ENCODE assay signal across 9 cellular contexts in genomic region chr9:89436963-89437625, GRCh38.
DNase-seq lines count a peak whose midpoint lies in the region; ATAC-seq, FAIRE-seq and TF ChIP-seq lines count a peak whose summit lies in the region.
"Had no signal": no experiment of that assay in that cellular context is flagged by ENCODE, and none has a peak within 500 bp of the region (broad histone marks: within the 10 kb centered on the region; RNA-seq: fewer than 3 reads in every experiment).

No MANE protein-coding gene starts in this region.

- H3K27me3 Mint-ChIP-seq in progenitor cell of endocrine pancreas = no peaks in the 10 kb centered on the region

- WGBS in aorta, 2 donors = 82 to 84% methylated on average over 17 of the region's 17 CpGs
- WGBS in sigmoid colon, 2 donors = 14 to 38% methylated on average over 17 of the region's 17 CpGs

- H3K4me3 ChIP-seq in lower lobe of right lung (no peak overlapping the region), aorta (ENCODE audit: low read length in 2 of 2) (no peak overlapping the region), sigmoid colon (no peak overlapping the region)
- H3K4me3 ChIP-seq: cardiac muscle cell had no signal

- DNase-seq in NCI-H1105 treated with DMSO at 0.1 percent for 48 hours (lab: John Stamatoyannopoulos, UW) (peak; percentile 55), lower lobe of right lung (peak; percentile 81), progenitor cell of endocrine pancreas (ENCODE audit: low spot score, unreplicated experiment) (no peak), aorta (no peak), urothelium cell line (ENCODE audit: low spot score) (no peak), sigmoid colon (no peak)
- peak; percentile 52 to 63 for DNase-seq in activated T-cell treated with anti-CD3 and anti-CD28 coated beads, Interleukin-2, amount 50 U/mL, for 48 hours

- intact Hi-C loops in lower lobe of right lung (cut with DNase I) = no loop called here
- intact Hi-C loops in aorta (cut with DNase I) = no loop called here
- intact Hi-C loops in sigmoid colon (cut with DNase I) = no loop called here

- peak overlapping the region; percentile 18 for H3K27ac ChIP-seq in lower lobe of right lung
- no peak overlapping the region for H3K27ac ChIP-seq in aorta (ENCODE audit: low read depth in 1 of 2, low read length in 2 of 2)
- no peak overlapping the region for H3K27ac ChIP-seq in sigmoid colon
- H3K27ac ChIP-seq: cardiac muscle cell had no signal

- no peak for FAIRE-seq in urothelium cell line (lab: Jason Lieb, UNC)

- no peak overlapping the region for H3K4me3 Mint-ChIP-seq in progenitor cell of endocrine pancreas (ENCODE audit: low read depth)

- no peak for TF ChIP-seq EP300 in sigmoid colon (IDR thresholded peaks at IDR 0.05)

- H3K36me3 ChIP-seq in lower lobe of right lung = no peaks in the 10 kb centered on the region
- H3K36me3 ChIP-seq in aorta (ENCODE audit: control insufficient read depth in 1 of 2, insufficient read depth in 2 of 2, low read length in 1 of 2) = no peaks in the 10 kb centered on the region
- H3K36me3 ChIP-seq in sigmoid colon = no peaks in the 10 kb centered on the region
- H3K36me3 ChIP-seq: cardiac muscle cell had no signal

- H3K9me3 Mint-ChIP-seq in progenitor cell of endocrine pancreas (ENCODE audit: low read depth) = no peaks in the 10 kb centered on the region

- ATAC-seq in GM21515 (IDR thresholded peaks at IDR 0.05; ENCODE audit: unreplicated experiment) = peak; percentile 36
- ATAC-seq in lower lobe of right lung = peak; percentile 56 to 74
- ATAC-seq in aorta (ENCODE audit: low FRiP score) = no peak

- H3K4me1 Mint-ChIP-seq in progenitor cell of endocrine pancreas (ENCODE audit: low read depth) = peaks cover 15% of the 10 kb centered on the region

- no peaks in the 10 kb centered on the region for H3K9me3 ChIP-seq in lower lobe of right lung
- no peaks in the 10 kb centered on the region for H3K9me3 ChIP-seq in aorta (ENCODE audit: control insufficient read depth, low read length)
- H3K9me3 ChIP-seq in sigmoid colon = no peaks in the 10 kb centered on the region

- H3K27me3 ChIP-seq in lower lobe of right lung (ENCODE audit: low read depth) = no peaks in the 10 kb centered on the region
- no peaks in the 10 kb centered on the region for H3K27me3 ChIP-seq in aorta (ENCODE audit: control insufficient read depth in 1 of 2, insufficient read depth in 2 of 2, low read length in 1 of 2)
- H3K27me3 ChIP-seq in sigmoid colon = no peaks in the 10 kb centered on the region
- H3K27me3 ChIP-seq: cardiac muscle cell had no signal

- TF ChIP-seq CTCF in lower lobe of right lung (IDR thresholded peaks at IDR 0.05) (no peak), progenitor cell of endocrine pancreas (IDR thresholded peaks at IDR 0.05; ENCODE audit: unreplicated experiment) (no peak), sigmoid colon (IDR thresholded peaks at IDR 0.05) (no peak)

- H3K36me3 Mint-ChIP-seq in progenitor cell of endocrine pancreas (ENCODE audit: insufficient read depth) = no peaks in the 10 kb centered on the region

- H3K27ac Mint-ChIP-seq in progenitor cell of endocrine pancreas = no peak overlapping the region

- H3K4me1 ChIP-seq in lower lobe of right lung = peaks cover 61% of the 10 kb centered on the region
- no peaks in the 10 kb centered on the region for H3K4me1 ChIP-seq in aorta (ENCODE audit: control insufficient read depth in 1 of 2, insufficient read depth in 2 of 2, low read length in 2 of 2)
- peaks cover 0 to 1% (median 0%) of the 10 kb centered on the region in 4 donors for H3K4me1 ChIP-seq in sigmoid colon

- no peak for TF ChIP-seq POLR2A in sigmoid colon (IDR thresholded peaks at IDR 0.05)

Comparison
In these comparisons a context has a peak if more than half of its experiments do, and no peak if none do; other contexts are left out.
1. DNase-seq: peak in NCI-H1105 treated with DMSO at 0.1 percent for 48 hours (single experiment), activated T-cell treated with anti-CD3 and anti-CD28 coated beads, Interleukin-2, amount 50 U/mL, for 48 hours (2 of 2) and lower lobe of right lung (single experiment); none in progenitor cell of endocrine pancreas (single experiment), aorta (0 of 2), urothelium cell line (single experiment) and sigmoid colon (single experiment).